ENCODE assay signal across 24 cellular contexts in the genomic region with DNA sequence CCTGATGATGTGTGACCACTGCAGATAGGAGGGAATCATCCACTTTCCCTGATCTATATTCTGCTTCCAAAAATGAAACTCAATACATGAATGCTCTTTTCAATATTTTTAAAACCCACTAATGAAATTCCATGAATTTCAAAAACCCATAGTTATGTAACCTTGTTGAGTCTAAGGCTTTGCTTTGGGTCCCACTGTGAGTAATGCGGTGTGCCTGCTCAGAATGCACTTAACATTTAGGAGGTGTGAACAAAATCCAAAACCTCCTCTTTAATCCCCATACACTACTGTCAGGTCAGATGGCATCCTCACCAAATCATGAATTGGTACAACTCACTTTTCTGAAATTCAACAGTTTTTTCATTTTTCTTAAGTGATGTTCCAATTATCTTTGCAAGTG. TPM values are rescaled to one million over a fixed set of nuclear protein-coding genes. Genes with fewer than 3 reads are reported as not detected.
DNase-seq lines count a peak whose midpoint lies in the region; ATAC-seq lines count a peak whose summit lies in the region.
"Had no signal": no experiment of that assay in that cellular context is flagged by ENCODE, and none has a peak within 500 bp of the region (broad histone marks: within the 10 kb centered on the region; RNA-seq: fewer than 3 reads in every experiment).

No MANE protein-coding gene starts in this region.

- no peaks in the 10 kb centered on the region for H3K9me3 Mint-ChIP-seq in stimulated activated naive B cell treated with anti-CD40 and anti-IgM and Interleukin-4, amounts not matched to agents 10 μg/mL and 1 μg/mL and 100 μg/mL, for 72 hours
- H3K9me3 Mint-ChIP-seq: CD8-positive, alpha-beta memory T cell; GM23338; H9 had no signal

- H3K36me3 Mint-ChIP-seq in T-helper 17 cell (ENCODE audit: low read depth): peaks cover 10% of the 10 kb centered on the region
- peaks cover 19 to 48% of the 10 kb centered on the region in 2 donors for H3K36me3 Mint-ChIP-seq in stimulated activated naive B cell treated with anti-CD40 and anti-IgM and Interleukin-4, amounts not matched to agents 10 μg/mL and 1 μg/mL and 100 μg/mL, for 72 hours

- H3K9me3 ChIP-seq in T-helper 17 cell (ENCODE audit: control insufficient read depth, low read length, poor library complexity, severe bottlenecking): no peaks in the 10 kb centered on the region
- H3K9me3 ChIP-seq: A549 had no signal

- ATAC-seq in T-helper 17 cell (no peak), GM18909 (IDR thresholded peaks at IDR 0.05; ENCODE audit: poor library complexity, unreplicated experiment) (no peak)
- ATAC-seq in stimulated activated naive B cell treated with anti-CD40 and anti-IgM and Interleukin-4, amounts not matched to agents 10 μg/mL and 1 μg/mL and 100 μg/mL, for 72 hours (replicated peaks): no peak
- ATAC-seq: A549, GM23338, PC-3 had no signal

- DNase-seq in EH (ENCODE audit: low read depth) (peak; percentile 60), T-helper 17 cell (no peak), iris pigment epithelial cell (ENCODE audit: low read depth) (peak; percentile 40), mucosa of gallbladder (ENCODE audit: low spot score) (no peak), NCI-H2029 treated with DMSO at 0.1 percent for 48 hours (lab: John Stamatoyannopoulos, UW) (no peak)
- DNase-seq in stimulated activated naive B cell treated with anti-CD40 and anti-IgM and Interleukin-4, amounts not matched to agents 10 μg/mL and 1 μg/mL and 100 μg/mL, for 72 hours: no peak
- DNase-seq: CD8-positive, alpha-beta memory T cell; DMS 273 treated with DMSO at 0.1 percent for 48 hours; DMS79; GF-D8; H9; KBM-7; MV-4-11; NCI-H1105; NCI-H1436 treated with DMSO at 0.1 percent for 48 hours; NCI-H187 treated with DMSO at 0.1 percent for 48 hours; NCI-H2107; NCI-H524 treated with DMSO at 0.1 percent for 48 hours; NCI-H774; PC-3 had no signal

- H3K27me3 Mint-ChIP-seq in T-helper 17 cell: no peaks in the 10 kb centered on the region
- no peaks in the 10 kb centered on the region for H3K27me3 Mint-ChIP-seq in stimulated activated naive B cell treated with anti-CD40 and anti-IgM and Interleukin-4, amounts not matched to agents 10 μg/mL and 1 μg/mL and 100 μg/mL, for 72 hours
- H3K27me3 Mint-ChIP-seq: B cell; CD8-positive, alpha-beta memory T cell had no signal

- H3K4me1 Mint-ChIP-seq in T-helper 17 cell: peaks cover 12% of the 10 kb centered on the region
- H3K4me1 Mint-ChIP-seq in stimulated activated naive B cell treated with anti-CD40 and anti-IgM and Interleukin-4, amounts not matched to agents 10 μg/mL and 1 μg/mL and 100 μg/mL, for 72 hours: peaks cover 0 to 6% of the 10 kb centered on the region in 2 donors
- H3K4me1 Mint-ChIP-seq: GM23338 had no signal

- no peak overlapping the region for H3K4me3 Mint-ChIP-seq in T-helper 17 cell
- H3K4me3 Mint-ChIP-seq in stimulated activated naive B cell treated with anti-CD40 and anti-IgM and Interleukin-4, amounts not matched to agents 10 μg/mL and 1 μg/mL and 100 μg/mL, for 72 hours: no peak overlapping the region
- H3K4me3 Mint-ChIP-seq: B cell; CD8-positive, alpha-beta memory T cell; GM23338; H9 had no signal

- H3K27ac Mint-ChIP-seq in T-helper 17 cell: peak overlapping the region; percentile 60
- H3K27ac Mint-ChIP-seq in stimulated activated naive B cell treated with anti-CD40 and anti-IgM and Interleukin-4, amounts not matched to agents 10 μg/mL and 1 μg/mL and 100 μg/mL, for 72 hours: peak overlapping the region; percentile 2
- H3K27ac Mint-ChIP-seq: B cell, GM23338 had no signal

RNA-seq across cellular contexts. Expression of a gene that starts 50.4 kb away (rescaled TPM):
- total RNA-seq in T-helper 17 cell (10 to 100 TPM; 51.6 to 58.2 TPM), mucosa of gallbladder (34.6 TPM)

Comparison
In these comparisons a context has a peak if more than half of its experiments do, and no peak if none do; other contexts are left out.
1. DNase-seq: peak in EH (single experiment) and iris pigment epithelial cell (single experiment); none in T-helper 17 cell (0 of 3), stimulated activated naive B cell treated with anti-CD40 and anti-IgM and Interleukin-4, amounts not matched to agents 10 μg/mL and 1 μg/mL and 100 μg/mL, for 72 hours (single experiment), mucosa of gallbladder (single experiment) and NCI-H2029 treated with DMSO at 0.1 percent for 48 hours (single experiment).